ENCODE assay signal across 20 cellular contexts in the genomic region with DNA sequence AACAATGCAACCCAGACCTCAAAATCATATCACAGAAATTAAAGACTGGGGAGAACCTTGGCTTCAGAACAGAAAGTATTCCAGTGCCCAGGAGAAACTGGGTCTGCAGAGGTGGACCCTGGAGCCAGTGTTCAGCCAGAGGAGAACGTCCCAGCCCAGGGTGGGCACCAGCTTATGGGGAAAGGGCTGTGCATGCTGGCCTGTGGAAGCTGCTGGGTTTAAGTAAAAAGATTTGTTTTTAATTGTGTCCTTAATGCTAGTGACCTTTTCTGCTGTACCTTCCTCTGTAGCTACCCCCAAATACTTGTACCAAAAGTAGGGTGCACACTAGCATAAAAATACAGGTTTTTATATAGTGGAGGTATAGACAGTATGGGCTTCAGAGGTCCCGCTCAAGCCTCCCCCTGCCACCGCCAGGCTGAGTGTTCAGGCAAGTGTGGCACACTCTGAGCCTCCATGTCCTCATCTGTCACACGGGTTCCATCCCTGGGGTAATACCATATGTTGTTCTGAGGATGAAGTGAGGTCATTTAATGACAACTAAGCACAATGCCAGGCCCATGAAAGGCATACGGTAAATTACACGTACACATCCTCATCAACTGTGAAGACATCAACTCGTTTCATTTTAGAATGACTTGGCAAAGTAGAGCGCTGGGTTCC. TPM values are rescaled to one million over a fixed set of nuclear protein-coding genes. Genes with fewer than 3 reads are reported as not detected.
DNase-seq lines count a peak whose midpoint lies in the region; ATAC-seq and TF ChIP-seq lines count a peak whose summit lies in the region.
"Had no signal": no experiment of that assay in that cellular context is flagged by ENCODE, and none has a peak within 500 bp of the region (broad histone marks: within the 10 kb centered on the region; RNA-seq: fewer than 3 reads in every experiment).

No MANE protein-coding gene starts in this region.

- H3K27me3 Mint-ChIP-seq in activated T-cell treated with anti-CD3 and anti-CD28 coated beads, Interleukin-2, amount 50 U/mL, for 24 hours = no peaks in the 10 kb centered on the region
- H3K27me3 Mint-ChIP-seq in activated T-cell treated with anti-CD3 and anti-CD28 coated beads, Interleukin-2, amount 50 U/mL, for 72 hours (ENCODE audit: low read depth) = no peaks in the 10 kb centered on the region
- H3K27me3 Mint-ChIP-seq in nephron progenitor cell (ENCODE audit: low read depth, poor library complexity) = peaks cover 3% of the 10 kb centered on the region

- H3K4me1 Mint-ChIP-seq in activated T-cell treated with anti-CD3 and anti-CD28 coated beads, Interleukin-2, amount 50 U/mL, for 24 hours (ENCODE audit: low read depth) = no peaks in the 10 kb centered on the region
- peaks cover 4% of the 10 kb centered on the region for H3K4me1 Mint-ChIP-seq in activated T-cell treated with anti-CD3 and anti-CD28 coated beads, Interleukin-2, amount 50 U/mL, for 72 hours (ENCODE audit: low read depth)
- peaks cover 77% of the 10 kb centered on the region for H3K4me1 Mint-ChIP-seq in nephron progenitor cell

- CTCF ChIA-PET in OCI-LY7 (lab: Charles Lee; ENCODE audit: unreplicated experiment) = no interaction called here

- no peaks in the 10 kb centered on the region for H3K27me3 ChIP-seq in aorta (ENCODE audit: control insufficient read depth in 1 of 2, insufficient read depth in 2 of 2, low read length in 1 of 2)
- H3K27me3 ChIP-seq: left lung, MG63, stomach had no signal

- no peak overlapping the region for H3K4me3 Mint-ChIP-seq in activated T-cell treated with anti-CD3 and anti-CD28 coated beads, Interleukin-2, amount 50 U/mL, for 24 hours
- H3K4me3 Mint-ChIP-seq in activated T-cell treated with anti-CD3 and anti-CD28 coated beads, Interleukin-2, amount 50 U/mL, for 72 hours = no peak overlapping the region
- H3K4me3 Mint-ChIP-seq in nephron progenitor cell = no peak overlapping the region

- H3K4me3 ChIP-seq in OCI-LY7 (ENCODE audit: low read depth, low read length, poor library complexity, severe bottlenecking) (peak overlapping the region; percentile 68), aorta (ENCODE audit: low read length in 2 of 2) (no peak overlapping the region)
- H3K4me3 ChIP-seq: left lung, MG63, smooth muscle cell, stomach had no signal

- H2AFZ ChIP-seq in OCI-LY7 (ENCODE audit: low read length) = peak overlapping the region; percentile 39; the same call in 1 of the 2 replicates

- peaks cover 89% of the 10 kb centered on the region for H3K36me3 Mint-ChIP-seq in activated T-cell treated with anti-CD3 and anti-CD28 coated beads, Interleukin-2, amount 50 U/mL, for 24 hours (ENCODE audit: low read depth)
- peaks cover 1 to 4% of the 10 kb centered on the region in 2 donors for H3K36me3 Mint-ChIP-seq in activated T-cell treated with anti-CD3 and anti-CD28 coated beads, Interleukin-2, amount 50 U/mL, for 72 hours (ENCODE audit: insufficient read depth in 2 of 2)
- H3K36me3 Mint-ChIP-seq in nephron progenitor cell (ENCODE audit: low read depth) = no peaks in the 10 kb centered on the region

- intact Hi-C loops in OCI-LY7 (cut with micrococcal nuclease; ENCODE audit: unreplicated experiment) = loop anchor here (1.0 to 10.0 kb wide), 4 partner anchors 24 to 100 kb away; no protein-coding TSS in a partner anchor
- intact Hi-C loops in aorta (cut with DNase I) = no loop called here

- 93% methylated on average over 8 of the region's 8 CpGs for WGBS in aorta, 2 donors

- no peaks in the 10 kb centered on the region for H3K9me2 ChIP-seq in OCI-LY7 (ENCODE audit: insufficient read depth, low read length)

- H3K9me3 Mint-ChIP-seq in activated T-cell treated with anti-CD3 and anti-CD28 coated beads, Interleukin-2, amount 50 U/mL, for 24 hours = no peaks in the 10 kb centered on the region
- H3K9me3 Mint-ChIP-seq in activated T-cell treated with anti-CD3 and anti-CD28 coated beads, Interleukin-2, amount 50 U/mL, for 72 hours = no peaks in the 10 kb centered on the region
- H3K9me3 Mint-ChIP-seq in nephron progenitor cell = no peaks in the 10 kb centered on the region
- H3K9me3 Mint-ChIP-seq: nephron had no signal

- POLR2A ChIA-PET in OCI-LY7 (lab: Charles Lee) = interaction anchor here (0.6 to 3.0 kb wide), 5 partner anchors 16 to 157 kb away, joined by 3 to 23 read pairs (median 5); no protein-coding TSS in a partner anchor

- H3K4me2 ChIP-seq in OCI-LY7 (ENCODE audit: low read length) = peak overlapping the region; percentile 83
- H3K4me2 ChIP-seq: smooth muscle cell had no signal

- peaks cover 14% of the 10 kb centered on the region; the same call in 1 of the 2 replicates for H3K79me2 ChIP-seq in OCI-LY7 (ENCODE audit: insufficient read depth, low read depth, low read length)

- H3K36me3 ChIP-seq in OCI-LY7 (ENCODE audit: insufficient read depth, low read length) (peaks cover 42% of the 10 kb centered on the region; the same call in 1 of the 2 replicates), aorta (ENCODE audit: control insufficient read depth in 1 of 2, insufficient read depth in 2 of 2, low read length in 1 of 2) (no peaks in the 10 kb centered on the region)
- H3K36me3 ChIP-seq: MG63 had no signal

- H3K4me1 ChIP-seq in OCI-LY7 (ENCODE audit: insufficient read depth, low read length, poor library complexity, severe bottlenecking) (peaks cover 70% of the 10 kb centered on the region), aorta (ENCODE audit: control insufficient read depth in 1 of 2, insufficient read depth in 2 of 2, low read length in 2 of 2) (no peaks in the 10 kb centered on the region)
- H3K4me1 ChIP-seq: left lung had no signal

- H3K27ac ChIP-seq in OCI-LY7 (ENCODE audit: low read depth, low read length, poor library complexity, severe bottlenecking) (peak overlapping the region; percentile 96), aorta (ENCODE audit: low read depth in 1 of 2, low read length in 2 of 2) (no peak overlapping the region)
- H3K27ac ChIP-seq: left lung had no signal

- H4K20me1 ChIP-seq in OCI-LY7 (ENCODE audit: insufficient read depth, low read length) = no peaks in the 10 kb centered on the region

- peak; percentile 14 for DNase-seq in activated T-cell treated with anti-CD3 and anti-CD28 coated beads, Interleukin-2, amount 50 U/mL, for 24 hours
- no peak for DNase-seq in activated T-cell treated with anti-CD3 and anti-CD28 coated beads, Interleukin-2, amount 50 U/mL, for 72 hours
- DNase-seq in OCI-LY7 (ENCODE audit: low spot score) (peak; percentile 44), nephron progenitor cell (no peak), aorta (peak; percentile 7 to 43), omental fat pad (ENCODE audit: low spot score) (no peak)
- DNase-seq: C1 segment of cervical spinal cord; cortex of kidney; MG63; midbrain; NCI-H345; RPMI8226; stimulated activated CD4-positive, alpha-beta T cell treated with anti-CD3 and anti-CD28 coated beads, Interleukin-4, amount 100 ng/mL, for 1 hour; stomach had no signal

- H3K27ac Mint-ChIP-seq in activated T-cell treated with anti-CD3 and anti-CD28 coated beads, Interleukin-2, amount 50 U/mL, for 24 hours = no peak overlapping the region
- H3K27ac Mint-ChIP-seq in activated T-cell treated with anti-CD3 and anti-CD28 coated beads, Interleukin-2, amount 50 U/mL, for 72 hours = no peak overlapping the region
- peak overlapping the region; percentile 16 for H3K27ac Mint-ChIP-seq in nephron progenitor cell

- no peak for ATAC-seq in activated T-cell treated with anti-CD3 and anti-CD28 coated beads, Interleukin-2, amount 50 U/mL, for 72 hours (replicated peaks in 1 of 2)
- ATAC-seq in aorta (ENCODE audit: low FRiP score) = no peak
- no peak for ATAC-seq in GM18511 (IDR thresholded peaks at IDR 0.05; ENCODE audit: unreplicated experiment)
- no peak for ATAC-seq in GM18861 (IDR thresholded peaks at IDR 0.05; ENCODE audit: unreplicated experiment)
- ATAC-seq in omental fat pad (ENCODE audit: low FRiP score) = no peak
- ATAC-seq: HCT116, left lung had no signal

- no peaks in the 10 kb centered on the region for H3K9me3 ChIP-seq in OCI-LY7 (ENCODE audit: low read length)
- no peaks in the 10 kb centered on the region for H3K9me3 ChIP-seq in aorta (ENCODE audit: control insufficient read depth, low read length)
- H3K9me3 ChIP-seq: left lung, MG63, stomach had no signal

- no peak; the same call in 1 of the 2 replicates for TF ChIP-seq CTCF in OCI-LY7 (conservative IDR thresholded peaks at IDR 0.05; ENCODE audit: low read length)
- TF ChIP-seq CTCF in nephron progenitor cell (IDR thresholded peaks at IDR 0.05) = no peak
- TF ChIP-seq CTCF in omental fat pad (IDR thresholded peaks at IDR 0.05) = no peak

- no TSS peak for BruUV-seq in OCI-LY7 (replicated peaks; lab: Mats Ljungman, UMichigan)

RNA-seq across cellular contexts. Expression of gene SLC37A1, which starts 47.0 kb away (rescaled TPM):
- 10 to 100 TPM; 27.5 to 37.6 TPM for total RNA-seq in activated T-cell treated with anti-CD3 and anti-CD28 coated beads, Interleukin-2, amount 50 U/mL, for 72 hours
- 20.5 and 27.6 TPM in 2 replicates for total RNA-seq in OCI-LY7 (2014; rRNA removed; shearing (Covaris generic))
- total RNA-seq in OCI-LY7 (2022) (22.5 and 29.4 TPM in 2 replicates), aorta (10 to 100 TPM in 1 of 2 donors, 1 to 10 TPM in 1; 6.5 to 11.7 TPM), omental fat pad (10 to 100 TPM in 1 of 4 donors, 1 to 10 TPM in 3; 4.6 to 11.0 (median 6.0) TPM)
- 1 to 10 TPM; 5.0 to 6.3 TPM for polyA plus RNA-seq in aorta

Comparison
In these comparisons a context has a peak if more than half of its experiments do, and no peak if none do; other contexts are left out.
1. DNase-seq: peak in activated T-cell treated with anti-CD3 and anti-CD28 coated beads, Interleukin-2, amount 50 U/mL, for 24 hours (single experiment), OCI-LY7 (single experiment) and aorta (2 of 2); none in activated T-cell treated with anti-CD3 and anti-CD28 coated beads, Interleukin-2, amount 50 U/mL, for 72 hours (0 of 2), nephron progenitor cell (single experiment) and omental fat pad (single experiment).